In genomic region chr1:207797229-207797973, GRCh38 we compare ENCODE assay signal across 1 cellular context.
TF ChIP-seq lines count a peak whose summit lies in the region.

No MANE protein-coding gene starts in this region.

TF ChIP-seq in K562, 482 proteins besides CTCF, POLR2A, EP300 and RAD21 (continued from another document and continues in another):
- TF ChIP-seq ZBTB40 (IDR thresholded peaks at IDR 0.05) (no peak), ZBTB40 (CRISPR knock-in tag; IDR thresholded peaks at IDR 0.05) (no peak), MGA (IDR thresholded peaks at IDR 0.05) (no peak), MNT (conservative IDR thresholded peaks at IDR 0.05) (0 out of 4 replicates have a peak, but pooled peaks of 1 of the 2 experiments have one; percentile 16), ZBTB49 (CRISPR knock-in tag; IDR thresholded peaks at IDR 0.05; ENCODE audit: borderline replicate concordance) (no peak), DDX20 (tag; IDR thresholded peaks at IDR 0.05; ENCODE audit: low read depth) (no peak), NBN (IDR thresholded peaks at IDR 0.05; ENCODE audit: low read depth) (0 out of 2 replicates have a peak, but pooled peaks have one; percentile 49)
- TF ChIP-seq, protein P1, sequence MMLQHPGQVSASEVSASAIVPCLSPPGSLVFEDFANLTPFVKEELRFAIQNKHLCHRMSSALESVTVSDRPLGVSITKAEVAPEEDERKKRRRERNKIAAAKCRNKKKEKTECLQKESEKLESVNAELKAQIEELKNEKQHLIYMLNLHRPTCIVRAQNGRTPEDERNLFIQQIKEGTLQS (IDR thresholded peaks at IDR 0.05), result peak; percentile 87
- TF ChIP-seq, protein P1 (CRISPR knock-in tag; conservative IDR thresholded peaks at IDR 0.05), result peak; percentile 69; the same call in 1 of the 2 replicates
